Comparison of ENCODE assay signal across 8 cellular contexts in the genomic region with DNA sequence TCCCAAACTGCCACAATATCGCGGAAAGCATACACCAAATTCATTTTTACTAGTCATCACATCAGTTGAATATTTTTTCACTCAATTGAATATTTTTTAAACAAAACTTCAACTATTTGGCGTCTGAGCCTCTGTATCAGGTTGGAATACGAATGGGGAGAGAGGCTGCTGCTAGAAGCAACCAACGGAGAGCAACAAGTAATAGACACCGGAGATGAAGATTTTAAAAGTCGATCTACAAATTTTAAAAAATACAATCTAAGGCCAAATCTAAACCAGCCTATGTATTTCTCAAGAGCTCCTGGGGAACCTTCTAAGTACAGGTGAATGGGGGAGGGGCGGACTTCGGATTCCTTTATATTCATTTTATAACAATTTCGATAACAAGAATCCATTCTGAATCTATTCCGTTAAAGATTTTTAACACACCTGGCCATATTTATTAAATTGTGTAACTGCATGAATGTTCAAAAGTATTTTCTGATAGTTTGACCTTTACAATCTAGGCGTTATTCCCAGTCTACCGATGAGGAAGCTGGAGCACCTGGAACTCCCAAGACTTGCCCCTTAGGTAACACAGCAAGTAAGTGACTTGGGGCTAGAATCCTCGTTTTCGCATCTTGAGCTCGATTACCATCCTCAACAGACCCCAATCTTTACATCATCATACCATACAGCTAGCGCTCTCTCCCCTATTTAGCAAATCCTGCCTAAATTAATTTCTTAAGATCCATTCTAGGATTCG. TPM values are rescaled to one million over a fixed set of nuclear protein-coding genes. Genes with fewer than 3 reads are reported as not detected.
DNase-seq lines count a peak whose midpoint lies in the region; ATAC-seq and TF ChIP-seq lines count a peak whose summit lies in the region.

No MANE protein-coding gene starts in this region.

- no peaks in the 10 kb centered on the region for H3K36me3 ChIP-seq in iPS-20b (ENCODE audit: insufficient read depth, low read depth, low read length)
- no peaks in the 10 kb centered on the region for H3K36me3 ChIP-seq in suprapubic skin

- no peak for TF ChIP-seq POLR2A in suprapubic skin (IDR thresholded peaks at IDR 0.05)

- no peak for TF ChIP-seq EP300 in suprapubic skin (IDR thresholded peaks at IDR 0.05)

- CTCF ChIA-PET in activated naive CD4-positive, alpha-beta T cell treated with anti-CD3 and anti-CD28 coated beads for 36 hours (lab: Charles Lee): no interaction called here
- CTCF ChIA-PET in activated CD4-positive, alpha-beta memory T cell treated with anti-CD3 and anti-CD28 coated beads, Interleukin-2, amount 10 ng/mL, durations not matched to agents 7 days and 5 days (lab: Charles Lee): interaction anchor here (0.7 to 1.9 kb wide), 5 partner anchors 8 to 172 kb away, joined by 3 to 6 read pairs (median 3); no protein-coding TSS in a partner anchor

- 60% methylated on average over 18 of the region's 18 CpGs for WGBS in suprapubic skin

- peaks cover 3% of the 10 kb centered on the region for H3K36me3 Mint-ChIP-seq in activated naive CD4-positive, alpha-beta T cell treated with anti-CD3 and anti-CD28 coated beads for 36 hours (ENCODE audit: low read depth)
- H3K36me3 Mint-ChIP-seq in activated CD4-positive, alpha-beta memory T cell treated with anti-CD3 and anti-CD28 coated beads, Interleukin-2, amount 10 ng/mL, durations not matched to agents 7 days and 5 days (ENCODE audit: low read depth): peaks cover 9% of the 10 kb centered on the region

- no peaks in the 10 kb centered on the region for H3K27me3 Mint-ChIP-seq in activated naive CD4-positive, alpha-beta T cell treated with anti-CD3 and anti-CD28 coated beads for 36 hours (ENCODE audit: low read depth)
- no peaks in the 10 kb centered on the region for H3K27me3 Mint-ChIP-seq in activated CD4-positive, alpha-beta memory T cell treated with anti-CD3 and anti-CD28 coated beads, Interleukin-2, amount 10 ng/mL, durations not matched to agents 7 days and 5 days

- intact Hi-C loops in activated naive CD4-positive, alpha-beta T cell treated with anti-CD3 and anti-CD28 coated beads for 36 hours (cut with micrococcal nuclease): loop anchor here (5.0 kb wide), 2 partner anchors 473 to 923 kb away; no protein-coding TSS in a partner anchor

- POLR2A ChIA-PET in activated CD4-positive, alpha-beta memory T cell treated with anti-CD3 and anti-CD28 coated beads, Interleukin-2, amount 10 ng/mL, durations not matched to agents 7 days and 5 days (lab: Charles Lee): interaction anchor here (0.9 to 2.5 kb wide), 9 partner anchors 9 to 362 kb away, joined by 3 to 21 read pairs (median 4); partner anchors contain the start of genes GPR137C, STYX and TXNDC16

- no peaks in the 10 kb centered on the region; the same call in 1 of the 2 replicates for H3K27me3 ChIP-seq in iPS-20b (ENCODE audit: insufficient read depth, low read length)
- H3K27me3 ChIP-seq in suprapubic skin: no peaks in the 10 kb centered on the region

- H3K4me3 Mint-ChIP-seq in activated naive CD4-positive, alpha-beta T cell treated with anti-CD3 and anti-CD28 coated beads for 36 hours: peak overlapping the region; percentile 94
- H3K4me3 Mint-ChIP-seq in activated CD4-positive, alpha-beta memory T cell treated with anti-CD3 and anti-CD28 coated beads, Interleukin-2, amount 10 ng/mL, durations not matched to agents 7 days and 5 days: peak overlapping the region; percentile 89

- H3K4me3 ChIP-seq in iPS-20b (ENCODE audit: low read length) (peak overlapping the region; percentile 85), suprapubic skin (peak overlapping the region; percentile 76)

- H3K9me3 ChIP-seq in iPS-20b (ENCODE audit: insufficient read depth, low read depth, low read length): no peaks in the 10 kb centered on the region
- H3K9me3 ChIP-seq in suprapubic skin: no peaks in the 10 kb centered on the region

- peaks cover 29% of the 10 kb centered on the region for H3K4me1 Mint-ChIP-seq in activated naive CD4-positive, alpha-beta T cell treated with anti-CD3 and anti-CD28 coated beads for 36 hours (ENCODE audit: low read depth)
- peaks cover 29% of the 10 kb centered on the region for H3K4me1 Mint-ChIP-seq in activated CD4-positive, alpha-beta memory T cell treated with anti-CD3 and anti-CD28 coated beads, Interleukin-2, amount 10 ng/mL, durations not matched to agents 7 days and 5 days

- H3K4me1 ChIP-seq in iPS-20b (ENCODE audit: insufficient read depth, low read length) (peaks cover 5% of the 10 kb centered on the region; the same call in 1 of the 2 replicates), suprapubic skin (peaks cover 26% of the 10 kb centered on the region)

- no peak for DNase-seq in activated naive CD4-positive, alpha-beta T cell treated with anti-CD3 and anti-CD28 coated beads for 36 hours
- no peak for DNase-seq in activated naive CD4-positive, alpha-beta T cell treated with anti-CD3 and anti-CD28 coated beads, Interleukin-2, amount 50 U/mL, for 16 hours
- no peak for DNase-seq in activated CD4-positive, alpha-beta memory T cell treated with anti-CD3 and anti-CD28 coated beads, Interleukin-2, amount 10 ng/mL, durations not matched to agents 7 days and 5 days
- no peak for DNase-seq in suprapubic skin (ENCODE audit: low spot score in 2 of 2)
- no peak for DNase-seq in stimulated activated CD4-positive, alpha-beta T cell treated with anti-CD3 and anti-CD28 coated beads, Interleukin-4, amount 100 ng/mL, for 1 hour

- H3K27ac ChIP-seq in iPS-20b (ENCODE audit: low read length) (no peak overlapping the region), suprapubic skin (no peak overlapping the region)

- no peaks in the 10 kb centered on the region for H3K9me3 Mint-ChIP-seq in activated naive CD4-positive, alpha-beta T cell treated with anti-CD3 and anti-CD28 coated beads for 36 hours
- no peaks in the 10 kb centered on the region for H3K9me3 Mint-ChIP-seq in activated CD4-positive, alpha-beta memory T cell treated with anti-CD3 and anti-CD28 coated beads, Interleukin-2, amount 10 ng/mL, durations not matched to agents 7 days and 5 days

- TF ChIP-seq CTCF in suprapubic skin (IDR thresholded peaks at IDR 0.05): no peak

- H3K27ac Mint-ChIP-seq in activated naive CD4-positive, alpha-beta T cell treated with anti-CD3 and anti-CD28 coated beads for 36 hours: no peak overlapping the region
- no peak overlapping the region for H3K27ac Mint-ChIP-seq in activated CD4-positive, alpha-beta memory T cell treated with anti-CD3 and anti-CD28 coated beads, Interleukin-2, amount 10 ng/mL, durations not matched to agents 7 days and 5 days

- H3K9ac ChIP-seq in iPS-20b (ENCODE audit: low read depth, low read length): peak overlapping the region; percentile 78

- no peak for ATAC-seq in GM18907 (IDR thresholded peaks at IDR 0.05; ENCODE audit: unreplicated experiment)
- ATAC-seq in GM21423 (IDR thresholded peaks at IDR 0.05; ENCODE audit: unreplicated experiment): no peak

RNA-seq across cellular contexts. Expression of gene GNPNAT1, which starts 1.2 kb away (rescaled TPM):
- 10 to 100 TPM; 26.1 to 26.9 TPM for total RNA-seq in activated naive CD4-positive, alpha-beta T cell treated with anti-CD3 and anti-CD28 coated beads for 36 hours
- 10 to 100 TPM; 10.1 to 13.2 TPM for total RNA-seq in activated CD4-positive, alpha-beta memory T cell treated with anti-CD3 and anti-CD28 coated beads, Interleukin-2, amount 10 ng/mL, durations not matched to agents 7 days and 5 days
- 10 to 100 TPM in 2 of 4 donors, 1 to 10 TPM in 2; 9.0 to 16.3 (median 12.7) TPM for total RNA-seq in suprapubic skin
